In genomic region chr2:210688071-210688470, GRCh38 we compare ENCODE assay signal across 17 cellular contexts.
DNase-seq lines count a peak whose midpoint lies in the region; ATAC-seq and TF ChIP-seq lines count a peak whose summit lies in the region.
"Had no signal": no experiment of that assay in that cellular context is flagged by ENCODE, and none has a peak within 500 bp of the region (broad histone marks: within the 10 kb centered on the region; RNA-seq: fewer than 3 reads in every experiment).

No MANE protein-coding gene starts in this region.

- H3K9me3 ChIP-seq in SK-N-SH, result no peaks in the 10 kb centered on the region
- H3K9me3 ChIP-seq: A549; BLaER1 treated with 17β-estradiol and CSF1 and Interleukin-3, amounts not matched to agents 10 nM and 100 nM; Caco-2 had no signal

- H3K4me1 ChIP-seq in SK-N-SH (ENCODE audit: control insufficient read depth in 1 of 2, insufficient read depth in 2 of 2, low read depth in 1 of 2, low read length in 1 of 2), result no peaks in the 10 kb centered on the region
- H3K4me1 ChIP-seq: A549; BLaER1 treated with 17β-estradiol and CSF1 and Interleukin-3, amounts not matched to agents 10 nM and 100 nM had no signal

- POLR2A ChIA-PET in SK-N-SH (lab: Yijun Ruan, JAX), result no interaction called here

- H4K20me1 ChIP-seq in SK-N-SH (ENCODE audit: insufficient read depth), result no peaks in the 10 kb centered on the region
- H4K20me1 ChIP-seq: BLaER1 treated with 17β-estradiol and CSF1 and Interleukin-3, amounts not matched to agents 10 nM and 100 nM had no signal

- H2AFZ ChIP-seq in SK-N-SH (ENCODE audit: low read depth), result no peak overlapping the region

- H3K9ac ChIP-seq in SK-N-SH, result no peak overlapping the region
- H3K9ac ChIP-seq: BLaER1 treated with 17β-estradiol and CSF1 and Interleukin-3, amounts not matched to agents 10 nM and 100 nM had no signal

- H3K4me2 ChIP-seq in SK-N-SH, result no peak overlapping the region
- H3K4me2 ChIP-seq: A549; BLaER1 treated with 17β-estradiol and CSF1 and Interleukin-3, amounts not matched to agents 10 nM and 100 nM had no signal

- no peaks in the 10 kb centered on the region for H3F3A ChIP-seq in SK-N-SH (replicated peaks; ENCODE audit: insufficient read depth)

- H3K79me2 ChIP-seq in SK-N-SH (ENCODE audit: insufficient read depth), result no peaks in the 10 kb centered on the region

- DNase-seq in SK-N-SH (no peak), NCI-H2227 (lab: John Stamatoyannopoulos, UW; ENCODE audit: unreplicated experiment) (peak; percentile 57), fibroblast of the aortic adventitia (ENCODE audit: low read depth) (peak; percentile 1), islet precursor cell (no peak)
- DNase-seq: AML-193; Caco-2; Calu3; CD4-positive, alpha-beta T cell; CD8-positive, alpha-beta T cell; DMS79 treated with DMSO at 0.1 percent for 48 hours; GF-D8 had no signal

- TF ChIP-seq CTCF in SK-N-SH (IDR thresholded peaks at IDR 0.05) (no peak), fibroblast of the aortic adventitia (IDR thresholded peaks at IDR 0.05; ENCODE audit: insufficient read depth, low read length) (no peak)

- ATAC-seq in SK-N-SH treated with all-trans-retinoic acid at 6 μM for 48 hours (no peak), GM19023 (IDR thresholded peaks at IDR 0.05; ENCODE audit: unreplicated experiment) (no peak)
- ATAC-seq: A549; CD8-positive, alpha-beta T cell had no signal

- CTCF ChIA-PET in SK-N-SH (lab: Yijun Ruan, JAX), result interaction anchor here (1.9 kb wide), 1 partner anchor 15 kb away, joined by 4 read pairs; no protein-coding TSS in a partner anchor

- no peaks in the 10 kb centered on the region for H3K36me3 ChIP-seq in SK-N-SH (replicated peaks in 1 of 2; ENCODE audit: control insufficient read depth in 1 of 2, insufficient read depth in 2 of 2, low read length in 1 of 2)
- H3K36me3 ChIP-seq: BLaER1 treated with 17β-estradiol and CSF1 and Interleukin-3, amounts not matched to agents 10 nM and 100 nM had no signal

- H3K4me3 ChIP-seq in SK-N-SH (ENCODE audit: low read depth in 2 of 2, low read length in 1 of 2) (no peak overlapping the region), fibroblast of the aortic adventitia (ENCODE audit: low read depth, low read length) (no peak overlapping the region)
- H3K4me3 ChIP-seq: A549; BLaER1 treated with 17β-estradiol and CSF1 and Interleukin-3, amounts not matched to agents 10 nM and 100 nM had no signal

- no peaks in the 10 kb centered on the region for H3K9me2 ChIP-seq in SK-N-SH

- no peak for TF ChIP-seq EP300 in SK-N-SH (IDR thresholded peaks at IDR 0.05; ENCODE audit: borderline replicate concordance in 1 of 2, low read depth in 1 of 2, low read length in 1 of 2)

- no peaks in the 10 kb centered on the region for H3K27me3 ChIP-seq in SK-N-SH (ENCODE audit: insufficient read depth)
- H3K27me3 ChIP-seq: BLaER1 treated with 17β-estradiol and CSF1 and Interleukin-3, amounts not matched to agents 10 nM and 100 nM had no signal

- no peak for TF ChIP-seq RAD21 in SK-N-SH (IDR thresholded peaks at IDR 0.05; ENCODE audit: low read length)

- no peak overlapping the region for H3K27ac ChIP-seq in SK-N-SH (ENCODE audit: low read depth in 2 of 2, low read length in 1 of 2)
- H3K27ac ChIP-seq: 22Rv1; A549; BLaER1 treated with 17β-estradiol and CSF1 and Interleukin-3, amounts not matched to agents 10 nM and 100 nM; C4-2B had no signal

- WGBS in SK-N-SH (ENCODE audit: low lambda C conversion rate), result 79% methylated on average over 1 of the region's 1 CpG

TF ChIP-seq in SK-N-SH treated with all-trans-retinoic acid at 6 μM for 48 hours, 23 proteins besides CTCF, POLR2A, EP300 and RAD21:
- TF ChIP-seq ISL1 (CRISPR knock-in tag; IDR thresholded peaks at IDR 0.05) (peak; percentile 51), CSDC2 (CRISPR knock-in tag; IDR thresholded peaks at IDR 0.05) (no peak)

TF ChIP-seq in SK-N-SH, 30 proteins besides CTCF, POLR2A, EP300 and RAD21 (continues in another document):
- TF ChIP-seq TCF12 (IDR thresholded peaks at IDR 0.05) (no peak), FOXM1 (IDR thresholded peaks at IDR 0.05; ENCODE audit: low read depth) (no peak), MEF2A (IDR thresholded peaks at IDR 0.05; ENCODE audit: borderline replicate concordance, low read depth) (no peak), REST (IDR thresholded peaks at IDR 0.05; ENCODE audit: low read depth, low read length) (no peak), MAX (IDR thresholded peaks at IDR 0.05; ENCODE audit: low read depth) (no peak), IRF3 (IDR thresholded peaks at IDR 0.05; ENCODE audit: low read depth, low read length) (no peak), RXRA (IDR thresholded peaks at IDR 0.05; ENCODE audit: borderline replicate concordance, low read depth) (no peak), TEAD4 (IDR thresholded peaks at IDR 0.05; ENCODE audit: borderline replicate concordance, insufficient read depth) (no peak), FOXJ3 (CRISPR knock-in tag; IDR thresholded peaks at IDR 0.05) (no peak), ZBTB33 (IDR thresholded peaks at IDR 0.05; ENCODE audit: borderline replicate concordance, low read depth) (no peak), RFX5 (IDR thresholded peaks at IDR 0.05; ENCODE audit: low read length) (no peak), USF2 (IDR thresholded peaks at IDR 0.05; ENCODE audit: borderline replicate concordance, low read depth, low read length) (no peak), ELF1 (IDR thresholded peaks at IDR 0.05) (no peak), EZH2phosphoT487 (IDR thresholded peaks at IDR 0.05; ENCODE audit: borderline replicate concordance, low read depth) (no peak), FOSL2 (IDR thresholded peaks at IDR 0.05; ENCODE audit: borderline replicate concordance, low read depth) (no peak), GATA2 (CRISPR knock-in tag; IDR thresholded peaks at IDR 0.05) (no peak), YY1 (IDR thresholded peaks at IDR 0.05; ENCODE audit: low read depth) (no peak), NRF1 (IDR thresholded peaks at IDR 0.05; ENCODE audit: low read depth, low read length) (no peak)

Comparison
In these comparisons a context has a peak if more than half of its experiments do, and no peak if none do; other contexts are left out.
1. DNase-seq: peak in NCI-H2227 (single experiment) and fibroblast of the aortic adventitia (single experiment); none in SK-N-SH (single experiment) and islet precursor cell (single experiment).